ENCODE assay signal across 26 cellular contexts in the genomic region with DNA sequence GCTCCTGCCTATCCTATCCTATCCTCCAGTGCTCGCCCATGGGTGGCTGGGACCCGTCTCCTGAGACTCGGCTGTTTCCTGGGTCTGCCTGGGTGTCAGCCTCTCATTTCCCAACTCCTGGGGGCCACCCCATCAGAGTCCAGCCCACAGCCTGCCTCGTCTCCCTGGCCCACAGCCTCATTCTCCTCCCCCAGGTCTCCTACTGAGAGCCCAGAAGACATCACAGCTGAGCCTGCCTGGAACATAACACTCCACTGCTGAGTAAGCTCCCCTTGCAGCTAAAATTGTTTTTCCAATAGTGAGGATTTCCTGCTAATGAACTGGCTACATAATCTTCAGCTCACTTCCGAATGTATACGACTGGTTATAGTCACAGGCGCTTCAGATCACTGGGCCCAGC.
DNase-seq lines count a peak whose midpoint lies in the region; ATAC-seq and TF ChIP-seq lines count a peak whose summit lies in the region.
"Had no signal": no experiment of that assay in that cellular context is flagged by ENCODE, and none has a peak within 500 bp of the region (broad histone marks: within the 10 kb centered on the region; RNA-seq: fewer than 3 reads in every experiment).

No MANE protein-coding gene starts in this region.

- intact Hi-C loops in uterus (cut with DNase I; ENCODE audit: low total_unique reads), result loop anchor here (10.0 kb wide), 1 partner anchor 363 kb away; no protein-coding TSS in a partner anchor

- H3K36me3 ChIP-seq in WERI-Rb-1 (no peaks in the 10 kb centered on the region), uterus (no peaks in the 10 kb centered on the region)
- H3K36me3 ChIP-seq: breast epithelium, Peyer's patch, stomach, tibial nerve had no signal

- in situ Hi-C loops in ACHN (cut with HindIII; ENCODE audit: low pct_ligation_motif_present, low pct_unique_long_range_greater_than_20kb, low sequenced_read_pairs), result no loop called here

- H3K4me3 ChIP-seq in WERI-Rb-1 (ENCODE audit: low read depth, low read length) (no peak overlapping the region), choroid plexus epithelial cell (ENCODE audit: low read depth, low read length) (no peak overlapping the region), uterus (no peak overlapping the region)
- H3K4me3 ChIP-seq: breast epithelium, Peyer's patch, stomach, tibial nerve had no signal

- TF ChIP-seq CTCF in WERI-Rb-1 (IDR thresholded peaks at IDR 0.05; ENCODE audit: low read depth, low read length) (no peak), choroid plexus epithelial cell (conservative IDR thresholded peaks at IDR 0.05; ENCODE audit: low read depth, low read length) (no peak), uterus (IDR thresholded peaks at IDR 0.05) (no peak)

- H3K27me3 ChIP-seq in WERI-Rb-1 (ENCODE audit: insufficient read depth, low read depth, severe bottlenecking) (no peaks in the 10 kb centered on the region), uterus (no peaks in the 10 kb centered on the region)
- H3K27me3 ChIP-seq: breast epithelium, Peyer's patch, stomach, tibial nerve had no signal

- peak overlapping the region; percentile 45; the same call in 1 of the 2 replicates for H3K27ac ChIP-seq in WERI-Rb-1
- H3K27ac ChIP-seq in uterus, result no peak overlapping the region
- H3K27ac ChIP-seq: breast epithelium, Peyer's patch, stomach, tibial nerve had no signal

- H3K9me3 ChIP-seq in WERI-Rb-1 (ENCODE audit: severe bottlenecking), result no peaks in the 10 kb centered on the region
- H3K9me3 ChIP-seq in uterus, result no peaks in the 10 kb centered on the region
- H3K9me3 ChIP-seq: breast epithelium, Peyer's patch, stomach, tibial nerve had no signal

- DNase-seq in WERI-Rb-1, result peak; percentile 31
- peak; percentile 91 for DNase-seq in choroid plexus epithelial cell (ENCODE audit: low read depth)
- peak; percentile 46 for DNase-seq in left kidney (ENCODE audit: low read depth, low spot score)
- peak; percentile 34 to 51 for DNase-seq in uterus
- no peak for DNase-seq in ACHN
- no peak for DNase-seq in hippocampal formation (lab: John Stamatoyannopoulos, UW)
- DNase-seq: activated CD4-positive, alpha-beta memory T cell treated with anti-CD3 and anti-CD28 coated beads, Interleukin-2, amount 10 ng/mL, durations not matched to agents 7 days and 5 days; activated CD4-positive, CD25-positive, alpha-beta regulatory T cell treated with anti-CD3 and anti-CD28 coated beads, Interleukin-2, amount 50 U/mL, for 72 hours; activated effector memory CD4-positive, alpha-beta T cell treated with anti-CD3 and anti-CD28 coated beads, Interleukin-2, amount 50 U/mL, for 16 hours; activated naive CD8-positive, alpha-beta T cell treated with anti-CD3 and anti-CD28 coated beads, Interleukin-2, amount 50 U/mL, for 24 hours; CD4-positive, CD25-positive, alpha-beta regulatory T cell; foreskin melanocyte; HFFc6; immature natural killer cell; KBM-7; MM.1S; NCI-H1436 treated with DMSO at 0.1 percent for 48 hours; NCI-H2171 treated with DMSO at 0.1 percent for 48 hours; NCI-H524 treated with DMSO at 0.1 percent for 48 hours; Peyer's patch; stimulated activated CD8-positive, alpha-beta memory T cell treated with anti-CD3 and anti-CD28 coated beads, Interleukin-4, amount 100 ng/mL, for 48 hours; stomach; T-helper 1 cell had no signal

- no peak for TF ChIP-seq POLR2A in uterus (IDR thresholded peaks at IDR 0.05)

- no peak for ATAC-seq in GM21619 (IDR thresholded peaks at IDR 0.05; ENCODE audit: unreplicated experiment)
- ATAC-seq: activated naive CD8-positive, alpha-beta T cell treated with anti-CD3 and anti-CD28 coated beads, Interleukin-2, amount 50 U/mL, for 24 hours had no signal

- peaks cover 0 to 6% of the 10 kb centered on the region in 2 donors for H3K4me1 ChIP-seq in uterus
- H3K4me1 ChIP-seq: breast epithelium, Peyer's patch had no signal

Comparison
In these comparisons a context has a peak if more than half of its experiments do, and no peak if none do; other contexts are left out.
1. DNase-seq: peak in WERI-Rb-1 (single experiment), choroid plexus epithelial cell (single experiment), left kidney (single experiment) and uterus (2 of 2); none in ACHN (single experiment) and hippocampal formation (0 of 2).